Comparison of ENCODE assay signal across 21 cellular contexts in the genomic region with DNA sequence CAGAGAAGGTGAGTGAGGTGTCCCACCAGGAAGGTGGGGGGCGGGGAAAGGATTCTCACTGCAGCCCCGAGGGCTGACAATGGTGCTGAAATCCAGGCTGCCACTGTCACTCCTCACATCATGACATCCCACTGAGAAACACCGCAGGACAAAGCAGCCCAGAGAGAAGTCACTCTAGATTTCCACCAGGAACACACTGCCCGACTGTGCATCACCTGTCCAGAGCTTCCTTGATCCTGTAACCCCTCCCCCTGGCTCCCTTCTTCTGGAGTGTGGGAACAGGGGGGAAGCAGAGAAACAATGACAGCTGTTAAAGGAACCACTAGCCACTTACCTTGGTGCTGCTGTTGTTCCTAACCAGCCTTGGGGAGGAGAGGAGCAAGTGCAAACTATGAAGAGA.
A peak's percentile ranks its signal among the peaks of the same experiment; 100 is the strongest.
DNase-seq lines count a peak whose midpoint lies in the region; ATAC-seq and TF ChIP-seq lines count a peak whose summit lies in the region.
"Had no signal": no experiment of that assay in that cellular context is flagged by ENCODE, and none has a peak within 500 bp of the region (broad histone marks: within the 10 kb centered on the region; RNA-seq: fewer than 3 reads in every experiment).

No MANE protein-coding gene starts in this region.

- POLR2A ChIA-PET in CD4-positive, alpha-beta T cell (lab: Charles Lee) = no interaction called here

- no peak overlapping the region for H3K4me3 ChIP-seq in GM23338
- H3K4me3 ChIP-seq in HUES48 (ENCODE audit: low read depth, low read length) = no peak overlapping the region
- H3K4me3 ChIP-seq: MG63, SK-N-MC had no signal

- H3K36me3 ChIP-seq in GM23338 (ENCODE audit: insufficient read depth) (no peaks in the 10 kb centered on the region), HUES48 (ENCODE audit: control insufficient read depth, insufficient read depth, low read length) (no peaks in the 10 kb centered on the region)
- H3K36me3 ChIP-seq: MG63 had no signal

- peaks cover 8% of the 10 kb centered on the region; the same call in 1 of the 2 replicates for H3K9me2 ChIP-seq in GM23338 (ENCODE audit: insufficient read depth)

- H3K9ac ChIP-seq in HUES48 (ENCODE audit: low read depth, low read length) = no peak overlapping the region

- no peaks in the 10 kb centered on the region for H3K79me2 ChIP-seq in GM23338 (replicated peaks; ENCODE audit: insufficient read depth)

- H3K9me3 Mint-ChIP-seq in GM23338 (peaks cover 16% of the 10 kb centered on the region), nephron progenitor cell (peaks cover 9% of the 10 kb centered on the region)
- H3K9me3 Mint-ChIP-seq in CD4-positive, alpha-beta T cell = peaks cover 2% of the 10 kb centered on the region
- H3K9me3 Mint-ChIP-seq: HFFc6 had no signal

- H3K27ac ChIP-seq in GM23338 (ENCODE audit: low read depth) (no peak overlapping the region), HUES48 (ENCODE audit: low read depth, low read length) (peak overlapping the region; percentile 28)
- no peak overlapping the region for H3K27ac ChIP-seq in CD4-positive, alpha-beta T cell (ENCODE audit: low read depth, low read length)
- H3K27ac ChIP-seq: C4-2B, SK-N-MC had no signal

- H3K4me3 Mint-ChIP-seq in GM23338 (no peak overlapping the region), nephron progenitor cell (no peak overlapping the region)
- H3K4me3 Mint-ChIP-seq in CD4-positive, alpha-beta T cell = no peak overlapping the region
- H3K4me3 Mint-ChIP-seq: HFFc6, IgD-negative memory B cell had no signal

- CTCF ChIA-PET in CD4-positive, alpha-beta T cell (lab: Charles Lee) = no interaction called here

- no peaks in the 10 kb centered on the region for H3K27me3 ChIP-seq in GM23338 (ENCODE audit: insufficient read depth)
- H3K27me3 ChIP-seq in HUES48 (ENCODE audit: control insufficient read depth, insufficient read depth, low read length) = no peaks in the 10 kb centered on the region
- H3K27me3 ChIP-seq in CD4-positive, alpha-beta T cell (ENCODE audit: control insufficient read depth, insufficient read depth, low read length) = peaks cover 17% of the 10 kb centered on the region
- H3K27me3 ChIP-seq: MG63 had no signal

- H3F3A ChIP-seq in GM23338 (replicated peaks; ENCODE audit: low read depth) = no peaks in the 10 kb centered on the region

- peaks cover 19% of the 10 kb centered on the region for H3K4me1 Mint-ChIP-seq in GM23338
- H3K4me1 Mint-ChIP-seq in nephron progenitor cell = peaks cover 67% of the 10 kb centered on the region
- no peaks in the 10 kb centered on the region for H3K4me1 Mint-ChIP-seq in CD4-positive, alpha-beta T cell (ENCODE audit: low read depth)

- intact Hi-C loops in CD4-positive, alpha-beta T cell (cut with DNase I, micrococcal nuclease) = no loop called here

- peak overlapping the region; percentile 74 for H2AFZ ChIP-seq in GM23338

- H3K9me3 ChIP-seq in HUES48 (ENCODE audit: control insufficient read depth, insufficient read depth, low read length) = no peaks in the 10 kb centered on the region
- no peaks in the 10 kb centered on the region for H3K9me3 ChIP-seq in CD4-positive, alpha-beta T cell (ENCODE audit: control insufficient read depth, low read length)
- H3K9me3 ChIP-seq: MG63 had no signal

- ATAC-seq in GM23338 = no peak
- no peak for ATAC-seq in CD4-positive, alpha-beta T cell (ENCODE audit: poor library complexity)

- H3K27me3 Mint-ChIP-seq in GM23338 (ENCODE audit: insufficient read depth, low read depth, poor library complexity) = peaks cover 10% of the 10 kb centered on the region
- H3K27me3 Mint-ChIP-seq in nephron progenitor cell (ENCODE audit: low read depth, poor library complexity) = no peaks in the 10 kb centered on the region
- peaks cover 49% of the 10 kb centered on the region for H3K27me3 Mint-ChIP-seq in CD4-positive, alpha-beta T cell

- no peak overlapping the region for H3K27ac Mint-ChIP-seq in GM23338
- H3K27ac Mint-ChIP-seq in nephron progenitor cell = peak overlapping the region; percentile 46
- H3K27ac Mint-ChIP-seq in CD4-positive, alpha-beta T cell = no peak overlapping the region
- H3K27ac Mint-ChIP-seq: HFFc6, IgD-negative memory B cell had no signal

- H4K20me1 ChIP-seq in GM23338 (replicated peaks; ENCODE audit: insufficient read depth) = no peaks in the 10 kb centered on the region

- H3K4me1 ChIP-seq in GM23338 (ENCODE audit: insufficient read depth) = peaks cover 10% of the 10 kb centered on the region
- peaks cover 27% of the 10 kb centered on the region for H3K4me1 ChIP-seq in HUES48 (ENCODE audit: control insufficient read depth, insufficient read depth, low read length)

- DNase-seq in GM23338 (ENCODE audit: low spot score) (no peak), NCI-H82 treated with DMSO at 0.1 percent for 48 hours (lab: John Stamatoyannopoulos, UW; ENCODE audit: unreplicated experiment) (peak; percentile 20), nephron progenitor cell (no peak), Kasumi-1 (lab: John Stamatoyannopoulos, UW) (no peak), iPS-NIHi7 (ENCODE audit: extremely low spot score) (no peak)
- DNase-seq in CD4-positive, alpha-beta T cell = no peak
- DNase-seq: AML-193, DMS79 treated with DMSO at 0.1 percent for 48 hours, HFFc6, Karpas-422, MG63, NCI-H1092, NCI-H1694 treated with DMSO at 0.1 percent for 48 hours, NCI-H345, NCI-H526 treated with DMSO at 0.1 percent for 48 hours, OCI-M1, SHP77 had no signal

- H3K4me2 ChIP-seq in GM23338 = no peak overlapping the region

- no peak for TF ChIP-seq CTCF in GM23338 (conservative IDR thresholded peaks at IDR 0.05; ENCODE audit: low read depth in 2 of 2)
- TF ChIP-seq CTCF in nephron progenitor cell (IDR thresholded peaks at IDR 0.05) = no peak
- TF ChIP-seq CTCF in CD4-positive, alpha-beta T cell (IDR thresholded peaks at IDR 0.05) = no peak

- peaks cover 14% of the 10 kb centered on the region; the same call in 2 of the 3 replicates for H3K36me3 Mint-ChIP-seq in GM23338 (ENCODE audit: low read depth)
- H3K36me3 Mint-ChIP-seq in nephron progenitor cell (ENCODE audit: low read depth) = no peaks in the 10 kb centered on the region
- H3K36me3 Mint-ChIP-seq in CD4-positive, alpha-beta T cell (ENCODE audit: low read depth) = no peaks in the 10 kb centered on the region
- H3K36me3 Mint-ChIP-seq: IgD-negative memory B cell had no signal

TF ChIP-seq in GM23338, 12 proteins besides CTCF, POLR2A, EP300 and RAD21:
- TF ChIP-seq JUNB (IDR thresholded peaks at IDR 0.05; ENCODE audit: unreplicated experiment) (no peak), ZNF331 (CRISPR knock-in tag; IDR thresholded peaks at IDR 0.05; ENCODE audit: low read depth) (no peak)
